Comparison of ENCODE assay signal across 28 cellular contexts in genomic region chr12:32098112-32098511, GRCh38.
"Had no signal": no experiment of that assay in that cellular context is flagged by ENCODE, and none has a peak within 500 bp of the region (broad histone marks: within the 10 kb centered on the region; RNA-seq: fewer than 3 reads in every experiment).

No MANE protein-coding gene starts in this region.

- ATAC-seq: esophagus mucosa, foreskin keratinocyte, heart left ventricle, natural killer cell, T-helper 17 cell had no signal

- H3K9me3 ChIP-seq: heart left ventricle, right atrium auricular region, testis had no signal

- H3K36me3 ChIP-seq: brain microvascular endothelial cell, heart left ventricle, right atrium auricular region had no signal

- DNase-seq: activated CD4-positive, alpha-beta memory T cell treated with anti-CD3 and anti-CD28 coated beads for 36 hours; activated CD4-positive, alpha-beta T cell treated with anti-CD3 and anti-CD28 coated beads, Interleukin-2, amount 10 ng/mL, durations not matched to agents 24 days and 14 days; activated CD4-positive, CD25-positive, alpha-beta regulatory T cell treated with anti-CD3 and anti-CD28 coated beads, Interleukin-2, amount 50 U/mL, for 72 hours; activated CD8-positive, alpha-beta memory T cell treated with anti-CD3 and anti-CD28 coated beads, Interleukin-2, amount 50 U/mL, for 4 hours; activated gamma-delta T cell; activated naive CD4-positive, alpha-beta T cell treated with anti-CD3 and anti-CD28 coated beads, Interleukin-2, amount 10 ng/mL, durations not matched to agents 7 days and 5 days; activated naive CD8-positive, alpha-beta T cell treated with anti-CD3 and anti-CD28 coated beads, Interleukin-2, amount 10 ng/mL, durations not matched to agents 7 days and 5 days; activated T-cell treated with anti-CD3 and anti-CD28 coated beads, Interleukin-2, amount 50 U/mL, for 1 hour; brain microvascular endothelial cell; foreskin keratinocyte; heart left ventricle; hypothalamus; immature natural killer cell; kidney; mesenchymal stem cell; natural killer cell; stimulated activated CD4-positive, alpha-beta T cell treated with anti-CD3 and anti-CD28 coated beads, Interleukin-15, amount 100 ng/mL, for 24 hours; stimulated activated naive CD4-positive, alpha-beta T cell; T-helper 17 cell; T1000; testis; trophoblast cell had no signal

- H3K4me1 ChIP-seq: heart left ventricle, right atrium auricular region, testis had no signal

- H3K27ac ChIP-seq: brain microvascular endothelial cell, coronary artery, foreskin keratinocyte, heart left ventricle, right atrium auricular region, testis had no signal

- H3K4me2 ChIP-seq: smooth muscle cell had no signal

- H3K27me3 ChIP-seq: brain microvascular endothelial cell, foreskin keratinocyte, heart left ventricle, right atrium auricular region, testis had no signal

- H3K4me3 ChIP-seq: coronary artery, heart left ventricle, right atrium auricular region, smooth muscle cell, testis had no signal

- FAIRE-seq: astrocyte, kidney, urothelium cell line had no signal
